Comparison of ENCODE assay signal across 8 cellular contexts in genomic region chr2:12965540-12966269, GRCh38.
DNase-seq lines count a peak whose midpoint lies in the region; ATAC-seq and TF ChIP-seq lines count a peak whose summit lies in the region.

No MANE protein-coding gene starts in this region.

- H3K27ac Mint-ChIP-seq in glutamatergic neuron (ENCODE audit: unreplicated experiment) = peak overlapping the region; percentile 19

- no peaks in the 10 kb centered on the region for H3K36me3 Mint-ChIP-seq in glutamatergic neuron (ENCODE audit: unreplicated experiment)

- H3K9me3 Mint-ChIP-seq in glutamatergic neuron (ENCODE audit: unreplicated experiment) = no peaks in the 10 kb centered on the region

- TF ChIP-seq POLR2A in GM18505 (IDR thresholded peaks at IDR 0.05; ENCODE audit: borderline replicate concordance, extremely low read depth, insufficient read depth, insufficient read length) = no peak

- H3K4me1 Mint-ChIP-seq in glutamatergic neuron (ENCODE audit: low read depth, unreplicated experiment) = peaks cover 7% of the 10 kb centered on the region

- in situ Hi-C loops in G401 (cut with HindIII; ENCODE audit: low sequenced_read_pairs) = no loop called here

- H3K4me3 Mint-ChIP-seq in glutamatergic neuron (ENCODE audit: unreplicated experiment) = no peak overlapping the region

- ATAC-seq in Right ventricle myocardium superior (ENCODE audit: poor library complexity) (peak; percentile 63), HG03025 (IDR thresholded peaks at IDR 0.05; ENCODE audit: low FRiP score, unreplicated experiment) (no peak), GM18505 (IDR thresholded peaks at IDR 0.05; ENCODE audit: unreplicated experiment) (no peak)

- TF ChIP-seq CTCF in glutamatergic neuron (IDR thresholded peaks at IDR 0.05; ENCODE audit: partially characterized antibody, unreplicated experiment) = no peak

- no peaks in the 10 kb centered on the region for H3K27me3 Mint-ChIP-seq in glutamatergic neuron (ENCODE audit: unreplicated experiment)

- intact Hi-C loops in Right ventricle myocardium superior (cut with DNase I) (no loop called here), cardiac septum (cut with DNase I) (no loop called here)

- DNase-seq in Right ventricle myocardium superior (no peak), cardiac septum (ENCODE audit: low spot score) (no peak), SW480 (ENCODE audit: low spot score) (peak; percentile 41), glutamatergic neuron (no peak), G401 (ENCODE audit: low spot score) (no peak), NCI-H510A (lab: John Stamatoyannopoulos, UW) (no peak)
